In genomic region chr6:5180636-5181035, GRCh38 we compare ENCODE assay signal across 24 cellular contexts.
"Had no signal": no experiment of that assay in that cellular context is flagged by ENCODE, and none has a peak within 500 bp of the region (broad histone marks: within the 10 kb centered on the region; RNA-seq: fewer than 3 reads in every experiment).

No MANE protein-coding gene starts in this region.

- FAIRE-seq: endometrium, kidney, urothelium cell line had no signal

- H3K9me3 Mint-ChIP-seq: activated CD4-positive, alpha-beta memory T cell treated with anti-CD3 and anti-CD28 coated beads, Interleukin-2, amount 10 ng/mL, durations not matched to agents 7 days and 5 days; activated CD4-positive, alpha-beta T cell treated with anti-CD3 and anti-CD28 coated beads, Interleukin-2, amount 10 ng/mL, durations not matched to agents 24 days and 14 days; activated T-cell treated with anti-CD3 and anti-CD28 coated beads, Interleukin-2, amount 50 U/mL, for 72 hours; dendritic cell treated with granulocyte-macrophage colony-stimulating factor and Interleukin-4, amounts not matched to agents 40 ng/mL and 50 ng/mL, for 4 days; natural killer cell treated with Interleukin-12 subunit alpha and Interleukin-12 subunit beta and Interleukin-15 and Interleukin-18, amount 100 ng/mL, for 72 hours; stimulated activated naive CD8-positive, alpha-beta T cell treated with anti-CD3 and anti-CD28 coated beads, Interleukin-15, Interleukin-2, amounts not matched to agents 100 ng/mL and 50 ng/mL, for 24 hours; T-helper 2 cell treated with Interferon-gamma antibody and Interleukin-4, amounts not matched to agents 5 μg/mL and 100 μg/mL, for 36 hours had no signal

- H3K27ac Mint-ChIP-seq: activated CD4-positive, alpha-beta memory T cell treated with anti-CD3 and anti-CD28 coated beads, Interleukin-2, amount 10 ng/mL, durations not matched to agents 7 days and 5 days; activated CD4-positive, alpha-beta T cell treated with anti-CD3 and anti-CD28 coated beads, Interleukin-2, amount 10 ng/mL, durations not matched to agents 24 days and 14 days; activated T-cell treated with anti-CD3 and anti-CD28 coated beads, Interleukin-2, amount 50 U/mL, for 72 hours; dendritic cell treated with granulocyte-macrophage colony-stimulating factor and Interleukin-4, amounts not matched to agents 40 ng/mL and 50 ng/mL, for 4 days; natural killer cell treated with Interleukin-12 subunit alpha and Interleukin-12 subunit beta and Interleukin-15 and Interleukin-18, amount 100 ng/mL, for 72 hours; stimulated activated naive CD8-positive, alpha-beta T cell treated with anti-CD3 and anti-CD28 coated beads, Interleukin-15, Interleukin-2, amounts not matched to agents 100 ng/mL and 50 ng/mL, for 24 hours; T-helper 2 cell treated with Interferon-gamma antibody and Interleukin-4, amounts not matched to agents 5 μg/mL and 100 μg/mL, for 36 hours had no signal

- H3K36me3 Mint-ChIP-seq: natural killer cell treated with Interleukin-12 subunit alpha and Interleukin-12 subunit beta and Interleukin-15 and Interleukin-18, amount 100 ng/mL, for 72 hours had no signal

- H3K9me3 ChIP-seq: body of pancreas, psoas muscle, right atrium auricular region, tibial artery had no signal

- H3K4me3 Mint-ChIP-seq: activated CD4-positive, alpha-beta memory T cell treated with anti-CD3 and anti-CD28 coated beads, Interleukin-2, amount 10 ng/mL, durations not matched to agents 7 days and 5 days; activated CD4-positive, alpha-beta T cell treated with anti-CD3 and anti-CD28 coated beads, Interleukin-2, amount 10 ng/mL, durations not matched to agents 24 days and 14 days; activated T-cell treated with anti-CD3 and anti-CD28 coated beads, Interleukin-2, amount 50 U/mL, for 72 hours; dendritic cell treated with granulocyte-macrophage colony-stimulating factor and Interleukin-4, amounts not matched to agents 40 ng/mL and 50 ng/mL, for 4 days; natural killer cell treated with Interleukin-12 subunit alpha and Interleukin-12 subunit beta and Interleukin-15 and Interleukin-18, amount 100 ng/mL, for 72 hours; stimulated activated naive CD8-positive, alpha-beta T cell treated with anti-CD3 and anti-CD28 coated beads, Interleukin-15, Interleukin-2, amounts not matched to agents 100 ng/mL and 50 ng/mL, for 24 hours; T-helper 2 cell treated with Interferon-gamma antibody and Interleukin-4, amounts not matched to agents 5 μg/mL and 100 μg/mL, for 36 hours had no signal

- H3K27me3 ChIP-seq: body of pancreas, foreskin keratinocyte, right atrium auricular region, tibial artery had no signal

- ATAC-seq: activated CD4-positive, CD25-positive, alpha-beta regulatory T cell treated with anti-CD3 and anti-CD28 coated beads, Interleukin-2, amount 50 U/mL, for 24 hours; activated T-cell treated with anti-CD3 and anti-CD28 coated beads, Interleukin-2, amount 50 U/mL, for 72 hours; body of pancreas; foreskin keratinocyte; natural killer cell treated with Interleukin-12 subunit alpha and Interleukin-12 subunit beta and Interleukin-15 and Interleukin-18, amount 100 ng/mL, for 72 hours; psoas muscle had no signal

- H3K4me1 ChIP-seq: body of pancreas, foreskin keratinocyte, psoas muscle, tibial artery had no signal

- H3K36me3 ChIP-seq: right atrium auricular region, tibial artery had no signal

- H3K27me3 Mint-ChIP-seq: activated CD4-positive, alpha-beta memory T cell treated with anti-CD3 and anti-CD28 coated beads, Interleukin-2, amount 10 ng/mL, durations not matched to agents 7 days and 5 days; activated CD4-positive, alpha-beta T cell treated with anti-CD3 and anti-CD28 coated beads, Interleukin-2, amount 10 ng/mL, durations not matched to agents 24 days and 14 days; dendritic cell treated with granulocyte-macrophage colony-stimulating factor and Interleukin-4, amounts not matched to agents 40 ng/mL and 50 ng/mL, for 4 days; natural killer cell treated with Interleukin-12 subunit alpha and Interleukin-12 subunit beta and Interleukin-15 and Interleukin-18, amount 100 ng/mL, for 72 hours; stimulated activated naive CD8-positive, alpha-beta T cell treated with anti-CD3 and anti-CD28 coated beads, Interleukin-15, Interleukin-2, amounts not matched to agents 100 ng/mL and 50 ng/mL, for 24 hours had no signal

- DNase-seq: activated CD4-positive, alpha-beta memory T cell treated with anti-CD3 and anti-CD28 coated beads, Interleukin-2, amount 10 ng/mL, durations not matched to agents 7 days and 5 days; activated CD4-positive, alpha-beta T cell treated with anti-CD3 and anti-CD28 coated beads, Interleukin-2, amount 10 ng/mL, durations not matched to agents 24 days and 14 days; activated effector memory CD4-positive, alpha-beta T cell treated with anti-CD3 and anti-CD28 coated beads, Interleukin-2, amount 50 U/mL, for 16 hours; activated naive CD4-positive, alpha-beta T cell treated with anti-CD3 and anti-CD28 coated beads, Interleukin-2, amount 50 U/mL, for 16 hours; activated T-cell treated with anti-CD3 and anti-CD28 coated beads, Interleukin-2, amount 50 U/mL, for 72 hours; anterior cingulate cortex; body of pancreas; effector CD4-positive, alpha-beta T cell; foreskin keratinocyte; kidney; psoas muscle; stimulated activated CD4-positive, alpha-beta T cell treated with anti-CD3 and anti-CD28 coated beads, Interleukin-4, amount 100 ng/mL, for 4 hours; substantia nigra; tibial artery had no signal

- H3K4me3 ChIP-seq: body of pancreas, lung, psoas muscle, right atrium auricular region, tibial artery had no signal

- H3K27ac ChIP-seq: body of pancreas, foreskin keratinocyte, psoas muscle, right atrium auricular region, tibial artery, VCaP had no signal
